In genomic region chr18:42255908-42256765, GRCh38 we compare ENCODE assay signal across 19 cellular contexts.
DNase-seq lines count a peak whose midpoint lies in the region; ATAC-seq, FAIRE-seq and TF ChIP-seq lines count a peak whose summit lies in the region.
"Had no signal": no experiment of that assay in that cellular context is flagged by ENCODE, and none has a peak within 500 bp of the region (broad histone marks: within the 10 kb centered on the region; RNA-seq: fewer than 3 reads in every experiment).

No MANE protein-coding gene starts in this region.

- CTCF ChIA-PET in PC-3 (lab: Charles Lee), result no interaction called here

- H4K20me1 ChIP-seq in GM23338 (replicated peaks; ENCODE audit: insufficient read depth) (no peaks in the 10 kb centered on the region), PC-3 (ENCODE audit: low read length) (no peaks in the 10 kb centered on the region)

- H3K36me3 ChIP-seq in GM23338 (ENCODE audit: insufficient read depth) (no peaks in the 10 kb centered on the region), small intestine (ENCODE audit: control insufficient read depth in 2 of 2, insufficient read depth in 2 of 2, low read length in 2 of 2) (no peaks in the 10 kb centered on the region), WERI-Rb-1 (peaks cover 61% of the 10 kb centered on the region), PC-3 (ENCODE audit: low read depth, low read length) (no peaks in the 10 kb centered on the region)
- H3K36me3 ChIP-seq: SJCRH30 had no signal

- ATAC-seq in GM23338, result no peak
- peak; percentile 20 for ATAC-seq in stimulated activated memory B cell treated with anti-CD40 and anti-IgM and Interleukin-4, amounts not matched to agents 10 μg/mL and 1 μg/mL and 100 μg/mL, for 72 hours
- ATAC-seq in PC-3, result no peak
- ATAC-seq: A549, HCT116 had no signal

- TF ChIP-seq CTCF in GM23338 (conservative IDR thresholded peaks at IDR 0.05; ENCODE audit: low read depth in 2 of 2), result no peak
- no peak for TF ChIP-seq CTCF in WERI-Rb-1 (IDR thresholded peaks at IDR 0.05; ENCODE audit: low read depth, low read length)
- no peak for TF ChIP-seq CTCF in PC-3 (conservative IDR thresholded peaks at IDR 0.05; ENCODE audit: low read depth, low read length)

- no peak overlapping the region for H2AFZ ChIP-seq in GM23338
- no peak overlapping the region for H2AFZ ChIP-seq in PC-3 (ENCODE audit: low read length)
- H2AFZ ChIP-seq: GM23248 had no signal

- intact Hi-C loops in PC-3 (cut with micrococcal nuclease), result no loop called here

- H3K27me3 Mint-ChIP-seq in GM23338 (ENCODE audit: insufficient read depth, low read depth, poor library complexity), result peaks cover 4% of the 10 kb centered on the region
- H3K27me3 Mint-ChIP-seq in stimulated activated memory B cell treated with anti-CD40 and anti-IgM and Interleukin-4, amounts not matched to agents 10 μg/mL and 1 μg/mL and 100 μg/mL, for 72 hours, result no peaks in the 10 kb centered on the region
- H3K27me3 Mint-ChIP-seq: B cell had no signal

- 88 to 89% (median 89%) methylated on average over 5 of the region's 5 CpGs for WGBS in small intestine, 3 donors

- no peak overlapping the region for H3K9ac ChIP-seq in PC-3 (ENCODE audit: low read length)
- H3K9ac ChIP-seq: GM23248 had no signal

- no peak for FAIRE-seq in small intestine (lab: Jason Lieb, UNC)
- FAIRE-seq: A549, RCC 7860 had no signal

- H3F3A ChIP-seq in GM23338 (replicated peaks; ENCODE audit: low read depth) (no peaks in the 10 kb centered on the region), PC-3 (ENCODE audit: low read length, unreplicated experiment) (no peaks in the 10 kb centered on the region)

- POLR2A ChIA-PET in PC-3 (lab: Charles Lee; ENCODE audit: unreplicated experiment), result no interaction called here

- no peaks in the 10 kb centered on the region for H3K4me1 Mint-ChIP-seq in GM23338
- no peaks in the 10 kb centered on the region for H3K4me1 Mint-ChIP-seq in stimulated activated memory B cell treated with anti-CD40 and anti-IgM and Interleukin-4, amounts not matched to agents 10 μg/mL and 1 μg/mL and 100 μg/mL, for 72 hours
- H3K4me1 Mint-ChIP-seq: B cell, CD14-positive monocyte, IgD-negative memory B cell had no signal

- no peak overlapping the region for H3K4me3 ChIP-seq in GM23338
- no peak overlapping the region for H3K4me3 ChIP-seq in small intestine (ENCODE audit: low read depth in 1 of 2, low read length in 2 of 2)
- H3K4me3 ChIP-seq in WERI-Rb-1 (ENCODE audit: low read depth, low read length), result no peak overlapping the region
- no peak overlapping the region for H3K4me3 ChIP-seq in PC-3 (ENCODE audit: low read length)
- H3K4me3 ChIP-seq: A549, GM23248, SJCRH30 had no signal

- peak overlapping the region; percentile 82; the same call in 1 of the 2 replicates for H3K27ac Mint-ChIP-seq in GM23338
- H3K27ac Mint-ChIP-seq in stimulated activated memory B cell treated with anti-CD40 and anti-IgM and Interleukin-4, amounts not matched to agents 10 μg/mL and 1 μg/mL and 100 μg/mL, for 72 hours, result no peak overlapping the region
- H3K27ac Mint-ChIP-seq: B cell, CD14-positive monocyte, IgD-negative memory B cell had no signal

- H3K9me3 Mint-ChIP-seq in GM23338, result peaks cover 8% of the 10 kb centered on the region; the same call in 1 of the 3 replicates
- peaks cover 4% of the 10 kb centered on the region for H3K9me3 Mint-ChIP-seq in stimulated activated memory B cell treated with anti-CD40 and anti-IgM and Interleukin-4, amounts not matched to agents 10 μg/mL and 1 μg/mL and 100 μg/mL, for 72 hours
- H3K9me3 Mint-ChIP-seq: IgD-negative memory B cell had no signal

- DNase-seq in GM23338 (ENCODE audit: low spot score) (no peak), NCI-H146 treated with DMSO at 0.1 percent for 48 hours (lab: John Stamatoyannopoulos, UW; ENCODE audit: unreplicated experiment) (peak; percentile 32), epithelial cell of prostate (ENCODE audit: low read depth, low spot score) (peak; percentile 27), small intestine (no peak), WERI-Rb-1 (no peak), PC-3 (no peak)
- DNase-seq: GM23248, Karpas-422, NCI-H187 treated with DMSO at 0.1 percent for 48 hours, NCI-H2107, NCI-H748 treated with DMSO at 0.1 percent for 48 hours, SJCRH30 had no signal

- no peaks in the 10 kb centered on the region for H3K4me1 ChIP-seq in GM23338 (ENCODE audit: insufficient read depth)
- H3K4me1 ChIP-seq in small intestine (ENCODE audit: control insufficient read depth in 2 of 2, insufficient read depth in 1 of 2, low read depth in 1 of 2, low read length in 1 of 2), result no peaks in the 10 kb centered on the region
- H3K4me1 ChIP-seq in PC-3 (ENCODE audit: insufficient read depth, low read length), result no peaks in the 10 kb centered on the region
- H3K4me1 ChIP-seq: A549, SJCRH30 had no signal

- BruUV-seq in PC-3 (replicated peaks; lab: Mats Ljungman, UMichigan), result no TSS peak

- H3K9me3 ChIP-seq in small intestine (ENCODE audit: control insufficient read depth, low read depth) (no peaks in the 10 kb centered on the region), WERI-Rb-1 (ENCODE audit: severe bottlenecking) (peaks cover 2% of the 10 kb centered on the region), PC-3 (ENCODE audit: low read length) (no peaks in the 10 kb centered on the region)
- H3K9me3 ChIP-seq: A549, SJCRH30 had no signal

- H3K4me3 Mint-ChIP-seq in GM23338, result no peak overlapping the region
- H3K4me3 Mint-ChIP-seq in stimulated activated memory B cell treated with anti-CD40 and anti-IgM and Interleukin-4, amounts not matched to agents 10 μg/mL and 1 μg/mL and 100 μg/mL, for 72 hours, result no peak overlapping the region
- H3K4me3 Mint-ChIP-seq: B cell, CD14-positive monocyte, IgD-negative memory B cell had no signal

- H3K79me2 ChIP-seq in GM23338 (replicated peaks; ENCODE audit: insufficient read depth) (no peaks in the 10 kb centered on the region), PC-3 (ENCODE audit: low read length) (no peaks in the 10 kb centered on the region)

- no peaks in the 10 kb centered on the region; the same call in 2 of the 3 replicates for H3K36me3 Mint-ChIP-seq in GM23338 (ENCODE audit: low read depth)
- H3K36me3 Mint-ChIP-seq in stimulated activated memory B cell treated with anti-CD40 and anti-IgM and Interleukin-4, amounts not matched to agents 10 μg/mL and 1 μg/mL and 100 μg/mL, for 72 hours, result no peaks in the 10 kb centered on the region
- H3K36me3 Mint-ChIP-seq: CD14-positive monocyte, IgD-negative memory B cell had no signal

- H3K9me2 ChIP-seq in GM23338 (ENCODE audit: insufficient read depth) (no peaks in the 10 kb centered on the region), PC-3 (replicated peaks; ENCODE audit: low read length) (no peaks in the 10 kb centered on the region)

- H3K27ac ChIP-seq in GM23338 (ENCODE audit: low read depth) (no peak overlapping the region), epithelial cell of prostate (no peak overlapping the region), small intestine (ENCODE audit: low read depth in 1 of 2, low read length in 1 of 2) (no peak overlapping the region), WERI-Rb-1 (no peak overlapping the region), PC-3 (ENCODE audit: low read length) (no peak overlapping the region)
- H3K27ac ChIP-seq: A549, GM23248, SJCRH30 had no signal

- no peak overlapping the region for H3K4me2 ChIP-seq in GM23338
- no peak overlapping the region for H3K4me2 ChIP-seq in PC-3 (ENCODE audit: low read length)
- H3K4me2 ChIP-seq: A549 had no signal

- no peaks in the 10 kb centered on the region for H3K27me3 ChIP-seq in GM23338 (ENCODE audit: insufficient read depth)
- H3K27me3 ChIP-seq in small intestine (ENCODE audit: control insufficient read depth in 2 of 2, insufficient read depth in 2 of 2, low read length in 2 of 2), result no peaks in the 10 kb centered on the region
- no peaks in the 10 kb centered on the region for H3K27me3 ChIP-seq in WERI-Rb-1 (ENCODE audit: insufficient read depth, low read depth, severe bottlenecking)
- no peaks in the 10 kb centered on the region for H3K27me3 ChIP-seq in PC-3 (ENCODE audit: low read length)
- H3K27me3 ChIP-seq: SJCRH30 had no signal

TF ChIP-seq in GM23338, 12 proteins besides CTCF, POLR2A, EP300 and RAD21:
- TF ChIP-seq CREB1 (CRISPR knock-in tag; IDR thresholded peaks at IDR 0.05; ENCODE audit: low read depth) (no peak), EZH2phosphoT487 (IDR thresholded peaks at IDR 0.05; ENCODE audit: unreplicated experiment) (no peak), ETS1 (IDR thresholded peaks at IDR 0.05) (no peak)

Comparison
In these comparisons a context has a peak if more than half of its experiments do, and no peak if none do; other contexts are left out.
1. DNase-seq: peak in NCI-H146 treated with DMSO at 0.1 percent for 48 hours (single experiment) and epithelial cell of prostate (single experiment); none in GM23338 (single experiment), small intestine (single experiment), WERI-Rb-1 (single experiment) and PC-3 (single experiment).